8 cellular contexts compared by ENCODE assay signal in the genomic region with DNA sequence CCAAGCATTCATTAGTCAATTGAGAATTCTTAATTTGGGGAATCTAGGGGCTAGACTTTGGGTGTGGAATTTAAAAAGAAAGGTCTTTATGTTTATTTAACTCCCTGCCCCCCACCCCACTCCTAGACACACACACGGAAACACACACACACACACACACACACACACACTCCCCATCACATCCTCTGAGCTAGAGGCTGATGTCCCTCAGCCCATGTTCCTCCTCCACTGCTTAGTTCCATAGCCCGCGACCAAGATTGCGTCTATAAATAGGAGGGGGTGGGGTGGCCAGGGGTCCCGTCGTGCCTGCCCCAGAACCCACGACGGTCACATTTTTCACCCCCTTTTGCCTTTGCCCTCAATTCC. TPM values are rescaled to one million over a fixed set of nuclear protein-coding genes. Genes with fewer than 3 reads are reported as not detected.
A peak's percentile ranks its signal among the peaks of the same experiment; 100 is the strongest.
DNase-seq lines count a peak whose midpoint lies in the region; ATAC-seq lines count a peak whose summit lies in the region.

No MANE protein-coding gene starts in this region.

- H3K4me1 ChIP-seq in adipocyte (ENCODE audit: control insufficient read depth, insufficient read depth, low read length) (peaks cover 35% of the 10 kb centered on the region), iPS-18a (ENCODE audit: control insufficient read depth, low read depth, low read length) (peaks cover 33% of the 10 kb centered on the region)

- H3K36me3 ChIP-seq in adipocyte (ENCODE audit: control insufficient read depth, insufficient read depth, low read length, severe bottlenecking) = peaks cover 3% of the 10 kb centered on the region
- H3K36me3 ChIP-seq in iPS-18a (ENCODE audit: control insufficient read depth, low read depth, low read length) = no peaks in the 10 kb centered on the region

- peak overlapping the region; percentile 97 for H3K4me3 ChIP-seq in adipocyte (ENCODE audit: low read length)
- H3K4me3 ChIP-seq in iPS-18a (ENCODE audit: low read length) = peak overlapping the region; percentile 90

- no peaks in the 10 kb centered on the region for H3K9me3 Mint-ChIP-seq in IgD-negative memory B cell
- no peaks in the 10 kb centered on the region for H3K9me3 Mint-ChIP-seq in stimulated activated naive B cell treated with anti-CD40 and anti-IgM and Interleukin-4, amounts not matched to agents 10 μg/mL and 1 μg/mL and 100 μg/mL, for 72 hours
- H3K9me3 Mint-ChIP-seq in activated CD4-positive, alpha-beta memory T cell treated with anti-CD3 and anti-CD28 coated beads, Interleukin-2, amount 10 ng/mL, durations not matched to agents 7 days and 5 days = no peaks in the 10 kb centered on the region

- H3K4me1 Mint-ChIP-seq in IgD-negative memory B cell = peaks cover 0 to 9% (median 7%) of the 10 kb centered on the region in 3 donors
- H3K4me1 Mint-ChIP-seq in stimulated activated naive B cell treated with anti-CD40 and anti-IgM and Interleukin-4, amounts not matched to agents 10 μg/mL and 1 μg/mL and 100 μg/mL, for 72 hours = peaks cover 10 to 14% of the 10 kb centered on the region in 2 donors
- peaks cover 2% of the 10 kb centered on the region for H3K4me1 Mint-ChIP-seq in activated CD4-positive, alpha-beta memory T cell treated with anti-CD3 and anti-CD28 coated beads, Interleukin-2, amount 10 ng/mL, durations not matched to agents 7 days and 5 days

- no peak overlapping the region for H3K27ac Mint-ChIP-seq in IgD-negative memory B cell
- no peak overlapping the region for H3K27ac Mint-ChIP-seq in stimulated activated naive B cell treated with anti-CD40 and anti-IgM and Interleukin-4, amounts not matched to agents 10 μg/mL and 1 μg/mL and 100 μg/mL, for 72 hours
- no peak overlapping the region for H3K27ac Mint-ChIP-seq in activated CD4-positive, alpha-beta memory T cell treated with anti-CD3 and anti-CD28 coated beads, Interleukin-2, amount 10 ng/mL, durations not matched to agents 7 days and 5 days

- peak overlapping the region in 3 of 4 donors; percentile 67 to 94 (median 67) for H3K4me3 Mint-ChIP-seq in IgD-negative memory B cell
- H3K4me3 Mint-ChIP-seq in stimulated activated naive B cell treated with anti-CD40 and anti-IgM and Interleukin-4, amounts not matched to agents 10 μg/mL and 1 μg/mL and 100 μg/mL, for 72 hours = peak overlapping the region; percentile 83 to 88
- H3K4me3 Mint-ChIP-seq in activated CD4-positive, alpha-beta memory T cell treated with anti-CD3 and anti-CD28 coated beads, Interleukin-2, amount 10 ng/mL, durations not matched to agents 7 days and 5 days = no peak overlapping the region

- H3K9ac ChIP-seq in adipocyte (ENCODE audit: low read length) (peak overlapping the region; percentile 99), iPS-18a (ENCODE audit: low read length) (no peak overlapping the region)

- H3K27me3 Mint-ChIP-seq in IgD-negative memory B cell = peaks cover 38% of the 10 kb centered on the region
- H3K27me3 Mint-ChIP-seq in stimulated activated naive B cell treated with anti-CD40 and anti-IgM and Interleukin-4, amounts not matched to agents 10 μg/mL and 1 μg/mL and 100 μg/mL, for 72 hours = peaks cover 48 to 50% of the 10 kb centered on the region in 2 donors
- peaks cover 47% of the 10 kb centered on the region for H3K27me3 Mint-ChIP-seq in activated CD4-positive, alpha-beta memory T cell treated with anti-CD3 and anti-CD28 coated beads, Interleukin-2, amount 10 ng/mL, durations not matched to agents 7 days and 5 days

- POLR2A ChIA-PET in activated CD4-positive, alpha-beta memory T cell treated with anti-CD3 and anti-CD28 coated beads, Interleukin-2, amount 10 ng/mL, durations not matched to agents 7 days and 5 days (lab: Charles Lee) = interaction anchor here (0.7 to 0.8 kb wide), 2 partner anchors 154 to 760 kb away, joined by 3 read pairs; no protein-coding TSS in a partner anchor

- H3K27ac ChIP-seq in iPS-18a (ENCODE audit: low read length) = no peak overlapping the region

- H3K36me3 Mint-ChIP-seq in IgD-negative memory B cell = peaks cover 2% of the 10 kb centered on the region
- no peaks in the 10 kb centered on the region for H3K36me3 Mint-ChIP-seq in stimulated activated naive B cell treated with anti-CD40 and anti-IgM and Interleukin-4, amounts not matched to agents 10 μg/mL and 1 μg/mL and 100 μg/mL, for 72 hours
- no peaks in the 10 kb centered on the region for H3K36me3 Mint-ChIP-seq in activated CD4-positive, alpha-beta memory T cell treated with anti-CD3 and anti-CD28 coated beads, Interleukin-2, amount 10 ng/mL, durations not matched to agents 7 days and 5 days (ENCODE audit: low read depth)

- CTCF ChIA-PET in activated CD4-positive, alpha-beta memory T cell treated with anti-CD3 and anti-CD28 coated beads, Interleukin-2, amount 10 ng/mL, durations not matched to agents 7 days and 5 days (lab: Charles Lee) = interaction anchor here (0.7 to 2.8 kb wide), 5 partner anchors 19 to 373 kb away, joined by 4 to 27 read pairs (median 5); no protein-coding TSS in a partner anchor

- H3K27me3 ChIP-seq in adipocyte (replicated peaks; ENCODE audit: control insufficient read depth, insufficient read depth, low read length) (no peaks in the 10 kb centered on the region), iPS-18a (ENCODE audit: control insufficient read depth, insufficient read depth, low read length) (peaks cover 8% of the 10 kb centered on the region)

- ATAC-seq in stimulated activated naive B cell treated with anti-CD40 and anti-IgM and Interleukin-4, amounts not matched to agents 10 μg/mL and 1 μg/mL and 100 μg/mL, for 72 hours (replicated peaks) = no peak

- no peak for DNase-seq in adipocyte (ENCODE audit: low read depth)
- DNase-seq in stimulated activated naive B cell treated with anti-CD40 and anti-IgM and Interleukin-4, amounts not matched to agents 10 μg/mL and 1 μg/mL and 100 μg/mL, for 72 hours = no peak
- DNase-seq in NCI-H2081 treated with DMSO at 0.1 percent for 48 hours (lab: John Stamatoyannopoulos, UW) = no peak
- no peak for DNase-seq in stimulated activated CD4-positive, alpha-beta T cell treated with anti-CD3 and anti-CD28 coated beads, Interleukin-4, amount 100 ng/mL, for 4 hours
- no peak for DNase-seq in activated CD4-positive, alpha-beta memory T cell treated with anti-CD3 and anti-CD28 coated beads, Interleukin-2, amount 10 ng/mL, durations not matched to agents 7 days and 5 days
- no peak for DNase-seq in AG08396 (ENCODE audit: low spot score)

- H3K9me3 ChIP-seq in adipocyte (ENCODE audit: control insufficient read depth, low read length) = no peaks in the 10 kb centered on the region
- H3K9me3 ChIP-seq in iPS-18a (ENCODE audit: control insufficient read depth, low read depth, low read length) = no peaks in the 10 kb centered on the region

RNA-seq across cellular contexts. Expression of a gene that starts 0.6 kb away (rescaled TPM):
- not detected for polyA plus RNA-seq in IgD-negative memory B cell
- total RNA-seq in activated CD4-positive, alpha-beta memory T cell treated with anti-CD3 and anti-CD28 coated beads, Interleukin-2, amount 10 ng/mL, durations not matched to agents 7 days and 5 days = not detected
